ENCODE assay signal across 1 cellular context in the genomic region with DNA sequence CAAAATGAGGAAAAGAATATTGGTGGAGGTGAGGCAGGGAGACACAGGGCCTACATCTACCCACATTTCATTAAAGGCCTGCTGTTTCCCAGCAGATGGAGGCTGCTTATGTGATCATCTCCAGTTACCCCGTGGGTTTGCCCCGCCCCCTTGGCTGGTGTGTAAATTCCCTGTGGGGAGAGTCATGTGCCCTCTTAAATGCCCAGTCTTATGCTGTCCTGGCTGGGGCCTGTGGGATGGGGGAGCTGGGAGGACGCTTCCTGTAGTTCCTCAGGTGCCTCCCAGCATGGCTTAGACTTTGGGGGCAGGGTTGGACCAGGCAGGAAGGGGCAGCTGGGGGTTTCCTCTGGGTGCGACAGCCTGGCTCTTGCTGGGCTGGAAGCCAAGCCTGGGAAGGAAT.
TF ChIP-seq lines count a peak whose summit lies in the region.

No MANE protein-coding gene starts in this region.

TF ChIP-seq in HepG2, 621 proteins besides CTCF, POLR2A, EP300 and RAD21 (continued from another document):
- no peak for TF ChIP-seq RBM39 (IDR thresholded peaks at IDR 0.05; ENCODE audit: low read depth, low read length, poor library complexity, severe bottlenecking)
